ENCODE assay signal across 19 cellular contexts in the genomic region with DNA sequence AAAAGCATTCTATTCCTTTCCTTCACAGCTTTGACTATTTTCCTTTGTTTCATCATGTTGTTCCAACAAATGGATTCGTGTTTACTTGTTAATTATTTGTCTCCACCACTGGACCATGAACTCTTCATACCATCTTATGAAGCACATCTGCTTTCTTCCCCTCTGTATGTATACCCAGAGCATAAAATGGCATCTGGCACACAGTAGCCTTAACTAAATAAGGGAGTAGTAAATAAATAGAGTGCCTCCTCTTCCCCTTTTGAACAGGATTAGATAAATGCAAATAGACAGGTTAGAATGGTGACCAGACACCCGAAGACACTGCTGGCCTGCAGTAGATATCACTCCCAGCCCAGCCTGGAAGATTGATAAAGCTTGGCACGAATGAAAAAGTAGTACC.
"Had no signal": no experiment of that assay in that cellular context is flagged by ENCODE, and none has a peak within 500 bp of the region (broad histone marks: within the 10 kb centered on the region; RNA-seq: fewer than 3 reads in every experiment).

No MANE protein-coding gene starts in this region.

- H3K27me3 Mint-ChIP-seq: naive thymus-derived CD8-positive, alpha-beta T cell; stimulated activated memory B cell treated with anti-CD40 and anti-IgM and Interleukin-4, amounts not matched to agents 10 μg/mL and 1 μg/mL and 100 μg/mL, for 72 hours; stimulated activated naive CD8-positive, alpha-beta T cell treated with anti-CD3 and anti-CD28 coated beads, Interleukin-15, amount 100 ng/mL, for 72 hours had no signal

- H3K4me3 ChIP-seq: colonic mucosa, psoas muscle, spleen, thoracic aorta, transverse colon had no signal

- ATAC-seq: naive thymus-derived CD8-positive, alpha-beta T cell; psoas muscle; sciatic nerve; stimulated activated memory B cell treated with anti-CD40 and anti-IgM and Interleukin-4, amounts not matched to agents 10 μg/mL and 1 μg/mL and 100 μg/mL, for 72 hours; stimulated activated naive CD8-positive, alpha-beta T cell treated with anti-CD3 and anti-CD28 coated beads, Interleukin-15, amount 100 ng/mL, for 72 hours had no signal

- H3K36me3 ChIP-seq: colonic mucosa, neutrophil, thoracic aorta, transverse colon had no signal

- H3K4me1 ChIP-seq: colonic mucosa had no signal

- DNase-seq: colonic mucosa; effector CD4-positive, alpha-beta T cell; endodermal cell; foreskin melanocyte; head of caudate nucleus; hippocampal formation; naive thymus-derived CD8-positive, alpha-beta T cell; psoas muscle; retina; spleen; stimulated activated CD4-positive, alpha-beta T cell treated with anti-CD3 and anti-CD28 coated beads, Interleukin-15, amount 100 ng/mL, for 24 hours; stimulated activated CD4-positive, alpha-beta T cell treated with anti-CD3 and anti-CD28 coated beads, Interleukin-1b, Interleukin-23, amount 100 ng/mL, for 48 hours; stimulated activated CD4-positive, alpha-beta T cell treated with anti-CD3 and anti-CD28 coated beads, Interleukin-4, amount 100 ng/mL, for 24 hours; stimulated activated naive CD8-positive, alpha-beta T cell treated with anti-CD3 and anti-CD28 coated beads, Interleukin-15, amount 100 ng/mL, for 72 hours; transverse colon had no signal

- H3K4me3 Mint-ChIP-seq: endodermal cell; naive thymus-derived CD8-positive, alpha-beta T cell; stimulated activated memory B cell treated with anti-CD40 and anti-IgM and Interleukin-4, amounts not matched to agents 10 μg/mL and 1 μg/mL and 100 μg/mL, for 72 hours; stimulated activated naive CD8-positive, alpha-beta T cell treated with anti-CD3 and anti-CD28 coated beads, Interleukin-15, amount 100 ng/mL, for 72 hours had no signal

- H3K27ac ChIP-seq: colonic mucosa, neutrophil, psoas muscle, spleen, thoracic aorta had no signal

- H3K27ac Mint-ChIP-seq: endodermal cell; naive thymus-derived CD8-positive, alpha-beta T cell; stimulated activated memory B cell treated with anti-CD40 and anti-IgM and Interleukin-4, amounts not matched to agents 10 μg/mL and 1 μg/mL and 100 μg/mL, for 72 hours had no signal

- H3K9me3 Mint-ChIP-seq: endodermal cell; naive thymus-derived CD8-positive, alpha-beta T cell; stimulated activated memory B cell treated with anti-CD40 and anti-IgM and Interleukin-4, amounts not matched to agents 10 μg/mL and 1 μg/mL and 100 μg/mL, for 72 hours; stimulated activated naive CD8-positive, alpha-beta T cell treated with anti-CD3 and anti-CD28 coated beads, Interleukin-15, amount 100 ng/mL, for 72 hours had no signal

- H3K9me3 ChIP-seq: colonic mucosa, neutrophil, psoas muscle, spleen, thoracic aorta, transverse colon had no signal

- H3K27me3 ChIP-seq: colonic mucosa, neutrophil, spleen, transverse colon had no signal
